Comparison of ENCODE assay signal across 1 cellular context in the genomic region with DNA sequence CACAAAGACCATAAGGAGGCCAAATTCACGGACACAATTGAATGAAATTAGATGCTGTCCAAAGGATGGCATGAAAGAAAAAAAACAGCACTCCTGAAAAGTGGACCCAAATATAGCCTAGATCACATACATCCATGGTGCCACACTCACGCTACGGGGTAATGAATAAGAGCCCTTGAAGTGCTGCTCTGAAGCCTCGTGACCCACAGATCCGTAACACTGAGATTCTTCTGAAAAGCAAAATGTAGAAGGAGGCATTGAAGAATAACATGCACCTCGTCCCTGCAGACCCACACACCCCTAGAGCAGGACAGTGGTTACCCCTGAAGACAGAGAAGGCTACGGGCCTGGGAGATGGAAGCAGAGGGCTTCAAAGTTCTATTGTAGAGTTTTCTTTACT.
TF ChIP-seq lines count a peak whose summit lies in the region.

No MANE protein-coding gene starts in this region.

TF ChIP-seq in IMR-90, 13 proteins besides CTCF, POLR2A, EP300 and RAD21 (continued from another document):
- TF ChIP-seq, protein P1, sequence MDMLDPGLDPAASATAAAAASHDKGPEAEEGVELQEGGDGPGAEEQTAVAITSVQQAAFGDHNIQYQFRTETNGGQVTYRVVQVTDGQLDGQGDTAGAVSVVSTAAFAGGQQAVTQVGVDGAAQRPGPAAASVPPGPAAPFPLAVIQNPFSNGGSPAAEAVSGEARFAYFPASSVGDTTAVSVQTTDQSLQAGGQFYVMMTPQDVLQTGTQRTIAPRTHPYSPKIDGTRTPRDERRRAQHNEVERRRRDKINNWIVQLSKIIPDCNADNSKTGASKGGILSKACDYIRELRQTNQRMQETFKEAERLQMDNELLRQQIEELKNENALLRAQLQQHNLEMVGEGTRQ (IDR thresholded peaks at IDR 0.05; ENCODE audit: low read depth, low read length), result no peak
- TF ChIP-seq MAZ (IDR thresholded peaks at IDR 0.05; ENCODE audit: borderline replicate concordance, low read depth, low read length) (no peak), CHD1 (IDR thresholded peaks at IDR 0.05; ENCODE audit: low read depth, low read length) (no peak), MAFK (IDR thresholded peaks at IDR 0.05; ENCODE audit: low read depth, low read length) (no peak), MXI1 (IDR thresholded peaks at IDR 0.05; ENCODE audit: borderline replicate concordance, low read depth, low read length) (no peak), FOS (IDR thresholded peaks at IDR 0.05; ENCODE audit: low read depth, low read length) (no peak)
